ENCODE assay signal across 13 cellular contexts in the genomic region with DNA sequence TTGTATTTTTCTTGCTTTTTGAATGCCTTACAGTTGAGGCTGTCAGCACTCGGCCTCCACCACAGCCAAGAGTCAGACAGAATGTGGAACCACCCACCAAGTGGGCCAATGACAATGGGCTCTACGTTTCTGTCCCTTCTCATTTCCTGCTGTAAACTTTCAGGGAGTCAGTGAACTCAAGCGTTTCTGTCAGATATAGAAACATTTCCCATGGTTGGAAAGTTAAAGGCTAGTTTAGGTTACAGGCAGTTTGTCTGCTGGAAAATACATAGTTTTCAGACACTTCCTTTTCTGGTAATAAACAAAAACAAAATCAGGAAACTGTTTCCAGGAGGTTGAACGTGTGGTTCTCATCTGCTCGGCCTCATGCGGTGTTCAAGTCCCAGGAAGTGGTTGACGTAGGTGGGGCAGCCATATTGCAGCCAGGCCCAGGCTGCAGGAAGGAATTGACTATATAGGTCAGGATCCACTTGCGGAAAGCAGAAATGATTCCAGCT.
DNase-seq lines count a peak whose midpoint lies in the region; ATAC-seq, FAIRE-seq and TF ChIP-seq lines count a peak whose summit lies in the region.
"Had no signal": no experiment of that assay in that cellular context is flagged by ENCODE, and none has a peak within 500 bp of the region (broad histone marks: within the 10 kb centered on the region; RNA-seq: fewer than 3 reads in every experiment).

No MANE protein-coding gene starts in this region.

- peak overlapping the region in 3 of 4 donors; percentile 38 to 69 (median 64) for H3K27ac ChIP-seq in esophagus squamous epithelium
- H3K27ac ChIP-seq: pancreas, SK-N-MC had no signal

- H3K4me3 Mint-ChIP-seq in activated T-cell treated with anti-CD3 and anti-CD28 coated beads, Interleukin-2, amount 50 U/mL, for 24 hours, result no peak overlapping the region
- H3K4me3 Mint-ChIP-seq in stimulated activated naive CD8-positive, alpha-beta T cell treated with anti-CD3 and anti-CD28 coated beads, Interleukin-15, amount 100 ng/mL, for 72 hours, result peak overlapping the region; percentile 30 to 49

- peaks cover 11% of the 10 kb centered on the region for H3K36me3 Mint-ChIP-seq in activated T-cell treated with anti-CD3 and anti-CD28 coated beads, Interleukin-2, amount 50 U/mL, for 24 hours (ENCODE audit: low read depth)

- H3K4me1 ChIP-seq in esophagus squamous epithelium, result peaks cover 4 to 58% (median 14%) of the 10 kb centered on the region in 3 donors
- H3K4me1 ChIP-seq: pancreas had no signal

- DNase-seq in activated naive CD4-positive, alpha-beta T cell treated with Interleukin-2 at 50 U/mL for 16 hours, result peak; percentile 37
- no peak for DNase-seq in activated naive CD4-positive, alpha-beta T cell treated with anti-CD3 and anti-CD28 coated beads, Interleukin-2, amount 50 U/mL, for 16 hours
- peak; percentile 46 for DNase-seq in activated T-cell treated with anti-CD3 and anti-CD28 coated beads, Interleukin-2, amount 50 U/mL, for 24 hours
- DNase-seq in esophagus squamous epithelium (lab: John Stamatoyannopoulos, UW) (no peak), Kasumi-1 (lab: John Stamatoyannopoulos, UW) (no peak), RCC 7860 (ENCODE audit: low spot score) (no peak)
- DNase-seq in stimulated activated naive CD8-positive, alpha-beta T cell treated with anti-CD3 and anti-CD28 coated beads, Interleukin-15, amount 100 ng/mL, for 72 hours, result peak in 1 of 2 donors; percentile 24
- DNase-seq: foreskin fibroblast, left colon, pancreas had no signal

- H3K9me3 ChIP-seq in esophagus squamous epithelium, result peaks cover 0 to 8% (median 0%) of the 10 kb centered on the region in 3 donors
- H3K9me3 ChIP-seq: HAP-1, pancreas had no signal

- intact Hi-C loops in esophagus squamous epithelium (cut with DNase I), result no loop called here

- peaks cover 83% of the 10 kb centered on the region for H3K4me1 Mint-ChIP-seq in activated T-cell treated with anti-CD3 and anti-CD28 coated beads, Interleukin-2, amount 50 U/mL, for 24 hours (ENCODE audit: low read depth)
- H3K4me1 Mint-ChIP-seq in stimulated activated naive CD8-positive, alpha-beta T cell treated with anti-CD3 and anti-CD28 coated beads, Interleukin-15, amount 100 ng/mL, for 72 hours, result peaks cover 79% of the 10 kb centered on the region

- peaks cover 10% of the 10 kb centered on the region for H3K9me3 Mint-ChIP-seq in activated T-cell treated with anti-CD3 and anti-CD28 coated beads, Interleukin-2, amount 50 U/mL, for 24 hours
- peaks cover 8 to 9% of the 10 kb centered on the region in 2 donors for H3K9me3 Mint-ChIP-seq in stimulated activated naive CD8-positive, alpha-beta T cell treated with anti-CD3 and anti-CD28 coated beads, Interleukin-15, amount 100 ng/mL, for 72 hours

- peak overlapping the region; percentile 87 for H3K27ac Mint-ChIP-seq in activated T-cell treated with anti-CD3 and anti-CD28 coated beads, Interleukin-2, amount 50 U/mL, for 24 hours
- H3K27ac Mint-ChIP-seq in stimulated activated naive CD8-positive, alpha-beta T cell treated with anti-CD3 and anti-CD28 coated beads, Interleukin-15, amount 100 ng/mL, for 72 hours, result peak overlapping the region; percentile 16 to 48

- WGBS in esophagus squamous epithelium, 2 donors, result 52 to 74% methylated on average over 8 of the region's 8 CpGs

- no peak for FAIRE-seq in RCC 7860 (lab: Jason Lieb, UNC)
- FAIRE-seq: pancreas had no signal

- no peaks in the 10 kb centered on the region for H3K27me3 Mint-ChIP-seq in activated T-cell treated with anti-CD3 and anti-CD28 coated beads, Interleukin-2, amount 50 U/mL, for 24 hours
- H3K27me3 Mint-ChIP-seq in stimulated activated naive CD8-positive, alpha-beta T cell treated with anti-CD3 and anti-CD28 coated beads, Interleukin-15, amount 100 ng/mL, for 72 hours, result no peaks in the 10 kb centered on the region

- no peaks in the 10 kb centered on the region for H3K36me3 ChIP-seq in esophagus squamous epithelium
- H3K36me3 ChIP-seq: HAP-1, pancreas had no signal

- H3K4me3 ChIP-seq in esophagus squamous epithelium, result no peak overlapping the region
- H3K4me3 ChIP-seq: HAP-1, pancreas, SK-N-MC had no signal

- no peaks in the 10 kb centered on the region for H3K27me3 ChIP-seq in esophagus squamous epithelium
- H3K27me3 ChIP-seq: pancreas had no signal

- TF ChIP-seq POLR2A in esophagus squamous epithelium (IDR thresholded peaks at IDR 0.05), result no peak

- no peak for TF ChIP-seq CTCF in esophagus squamous epithelium (IDR thresholded peaks at IDR 0.05)

- peak; percentile 77 for ATAC-seq in stimulated activated naive CD8-positive, alpha-beta T cell treated with anti-CD3 and anti-CD28 coated beads, Interleukin-15, amount 100 ng/mL, for 72 hours
- ATAC-seq in HG03460 (IDR thresholded peaks at IDR 0.05; ENCODE audit: unreplicated experiment), result no peak
- ATAC-seq: left colon had no signal

Comparison
In these comparisons a context has a peak if more than half of its experiments do, and no peak if none do; other contexts are left out.
1. DNase-seq: peak in activated naive CD4-positive, alpha-beta T cell treated with Interleukin-2 at 50 U/mL for 16 hours (single experiment) and activated T-cell treated with anti-CD3 and anti-CD28 coated beads, Interleukin-2, amount 50 U/mL, for 24 hours (single experiment); none in activated naive CD4-positive, alpha-beta T cell treated with anti-CD3 and anti-CD28 coated beads, Interleukin-2, amount 50 U/mL, for 16 hours (single experiment), esophagus squamous epithelium (single experiment), Kasumi-1 (0 of 2) and RCC 7860 (single experiment).